Comparison of ENCODE assay signal across 1 cellular context in the genomic region with DNA sequence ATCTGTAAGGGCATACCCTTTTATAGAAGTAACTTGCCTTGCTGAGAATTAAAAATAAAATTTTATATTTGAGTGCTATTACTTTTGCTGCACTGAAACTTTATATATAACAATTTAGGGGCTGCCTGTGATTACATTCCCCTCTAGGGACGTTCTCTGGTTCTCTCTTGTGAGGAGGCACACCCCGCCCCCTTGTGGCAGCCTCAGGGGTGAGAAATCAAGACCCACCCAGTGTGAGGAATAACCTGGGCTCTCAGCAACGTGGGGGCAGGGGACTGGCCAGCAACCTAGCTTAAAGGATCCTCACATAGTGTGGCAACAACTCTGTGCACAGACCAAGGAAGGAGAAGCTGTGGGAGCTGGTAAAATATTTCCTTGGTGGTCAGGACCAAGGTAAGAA.
TF ChIP-seq lines count a peak whose summit lies in the region.

No MANE protein-coding gene starts in this region.

TF ChIP-seq in GM12878, 131 proteins besides CTCF, POLR2A, EP300 and RAD21 (continued from another document):
- TF ChIP-seq BCL3 (IDR thresholded peaks at IDR 0.05; ENCODE audit: borderline replicate concordance, insufficient read depth, low read depth, low read length, poor library complexity, severe bottlenecking) = no peak
- no peak for TF ChIP-seq EZH2 (IDR thresholded peaks at IDR 0.05; ENCODE audit: borderline replicate concordance, control insufficient read depth, low read depth, low read length)
- TF ChIP-seq KLF5 (IDR thresholded peaks at IDR 0.05; ENCODE audit: partially characterized antibody) = no peak
